ENCODE assay signal across 3 cellular contexts in the genomic region with DNA sequence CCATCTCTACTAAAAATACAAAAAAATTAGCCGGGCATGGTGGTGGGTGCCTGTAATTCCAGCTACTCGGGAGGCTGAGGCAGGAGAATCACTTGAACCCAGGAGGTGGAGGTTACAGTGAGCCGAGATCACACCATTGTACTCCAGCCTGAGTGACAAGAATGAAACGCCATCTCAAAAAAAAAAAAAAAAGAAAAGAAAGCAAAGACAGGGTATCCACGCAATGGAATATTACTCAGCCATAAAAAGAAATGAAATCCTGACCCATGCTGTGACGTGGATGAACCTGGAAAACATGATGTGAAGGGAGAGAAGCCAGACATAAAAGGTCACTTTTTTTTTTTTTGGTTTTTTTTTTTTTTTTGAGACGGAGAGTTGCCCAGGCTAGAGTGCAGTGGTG. TPM values are rescaled to one million over a fixed set of nuclear protein-coding genes. Genes with fewer than 3 reads are reported as not detected.
"Had no signal": no experiment of that assay in that cellular context is flagged by ENCODE, and none has a peak within 500 bp of the region (broad histone marks: within the 10 kb centered on the region; RNA-seq: fewer than 3 reads in every experiment).

No MANE protein-coding gene starts in this region.

RNA-seq across cellular contexts. Expression of a gene that starts 7.9 kb away (rescaled TPM):
- total RNA-seq: endothelial cell of umbilical vein; naive thymus-derived CD8-positive, alpha-beta T cell had no signal
- polyA plus RNA-seq: endothelial cell of umbilical vein, immature natural killer cell had no signal
